Comparison of ENCODE assay signal across 31 cellular contexts in genomic region chr10:68001539-68001938, GRCh38.
"Had no signal": no experiment of that assay in that cellular context is flagged by ENCODE, and none has a peak within 500 bp of the region (broad histone marks: within the 10 kb centered on the region; RNA-seq: fewer than 3 reads in every experiment).

No MANE protein-coding gene starts in this region.

- H3K79me2 ChIP-seq: hepatocyte had no signal

- H3K27me3 Mint-ChIP-seq: activated CD4-positive, alpha-beta memory T cell treated with anti-CD3 and anti-CD28 coated beads for 36 hours; activated CD8-positive, alpha-beta memory T cell treated with anti-CD3 and anti-CD28 coated beads, Interleukin-2, amount 10 ng/mL, durations not matched to agents 7 days and 5 days; activated naive CD4-positive, alpha-beta T cell treated with anti-CD3 and anti-CD28 coated beads, Interleukin-2, amount 50 U/mL, for 24 hours; activated naive CD8-positive, alpha-beta T cell treated with anti-CD3 and anti-CD28 coated beads for 36 hours; activated T-cell treated with anti-CD3 and anti-CD28 coated beads, Interleukin-2, amount 50 U/mL, for 24 hours; brain; T-helper 17 cell had no signal

- H3K9me3 ChIP-seq: ascending aorta, breast epithelium, colonic mucosa, esophagus squamous epithelium, gastroesophageal sphincter, heart right ventricle had no signal

- DNase-seq: activated CD4-positive, alpha-beta memory T cell treated with anti-CD3 and anti-CD28 coated beads for 36 hours; activated CD4-positive, alpha-beta T cell treated with anti-CD3 and anti-CD28 coated beads for 1 hour; activated CD4-positive, alpha-beta T cell treated with anti-CD3 and anti-CD28 coated beads for 48 hours; activated CD4-positive, alpha-beta T cell treated with anti-CD3 and anti-CD28 coated beads, Interleukin-2, amount 50 U/mL, for 1 hour; activated CD8-positive, alpha-beta memory T cell treated with anti-CD3 and anti-CD28 coated beads, Interleukin-2, amount 10 ng/mL, durations not matched to agents 7 days and 5 days; activated CD8-positive, alpha-beta memory T cell treated with anti-CD3 and anti-CD28 coated beads, Interleukin-2, amount 50 U/mL, for 4 hours; activated CD8-positive, alpha-beta T cell treated with anti-CD3 and anti-CD28 coated beads, Interleukin-2, amount 10 ng/mL, durations not matched to agents 7 days and 5 days; activated effector memory CD4-positive, alpha-beta T cell treated with anti-CD3 and anti-CD28 coated beads, Interleukin-2, amount 50 U/mL, for 16 hours; activated naive CD4-positive, alpha-beta T cell treated with anti-CD3 and anti-CD28 coated beads for 36 hours; activated naive CD8-positive, alpha-beta T cell treated with anti-CD3 and anti-CD28 coated beads for 36 hours; activated T-cell treated with anti-CD3 and anti-CD28 coated beads, Interleukin-2, amount 50 U/mL, for 24 hours; central memory CD4-positive, alpha-beta T cell; cerebellar nuclear complex; colonic mucosa; effector CD8-positive, alpha-beta T cell; esophagus squamous epithelium; foreskin melanocyte; heart right ventricle; T-helper 1 cell; T-helper 17 cell; T1000 had no signal

- H3K4me1 Mint-ChIP-seq: activated CD8-positive, alpha-beta memory T cell treated with anti-CD3 and anti-CD28 coated beads, Interleukin-2, amount 10 ng/mL, durations not matched to agents 7 days and 5 days; brain had no signal

- H3K4me1 ChIP-seq: ascending aorta, breast epithelium, colonic mucosa, esophagus squamous epithelium, gastroesophageal sphincter, heart right ventricle had no signal

- H3K4me3 ChIP-seq: ascending aorta, breast epithelium, cardiac muscle cell, colonic mucosa, esophagus squamous epithelium, gastroesophageal sphincter, heart right ventricle, hepatocyte had no signal

- H3K4me3 Mint-ChIP-seq: activated CD4-positive, alpha-beta memory T cell treated with anti-CD3 and anti-CD28 coated beads for 36 hours; activated CD8-positive, alpha-beta memory T cell treated with anti-CD3 and anti-CD28 coated beads, Interleukin-2, amount 10 ng/mL, durations not matched to agents 7 days and 5 days; activated CD8-positive, alpha-beta T cell treated with anti-CD3 and anti-CD28 coated beads, Interleukin-2, amount 10 ng/mL, durations not matched to agents 7 days and 5 days; activated naive CD4-positive, alpha-beta T cell treated with anti-CD3 and anti-CD28 coated beads for 36 hours; activated naive CD4-positive, alpha-beta T cell treated with anti-CD3 and anti-CD28 coated beads, Interleukin-2, amount 50 U/mL, for 24 hours; activated naive CD8-positive, alpha-beta T cell treated with anti-CD3 and anti-CD28 coated beads for 36 hours; activated T-cell treated with anti-CD3 and anti-CD28 coated beads, Interleukin-2, amount 50 U/mL, for 24 hours; brain; T-helper 17 cell; T-helper 2 cell treated with Interferon-gamma antibody and Interleukin-4, amounts not matched to agents 5 μg/mL and 100 μg/mL, for 36 hours had no signal

- ATAC-seq: activated CD8-positive, alpha-beta memory T cell treated with anti-CD3 and anti-CD28 coated beads, Interleukin-2, amount 10 ng/mL, durations not matched to agents 7 days and 5 days; activated CD8-positive, alpha-beta T cell treated with anti-CD3 and anti-CD28 coated beads, Interleukin-2, amount 10 ng/mL, durations not matched to agents 7 days and 5 days; gastroesophageal sphincter; heart right ventricle; T-helper 17 cell had no signal

- H2AFZ ChIP-seq: hepatocyte had no signal

- H3K9me3 Mint-ChIP-seq: activated CD4-positive, alpha-beta memory T cell treated with anti-CD3 and anti-CD28 coated beads for 36 hours; activated naive CD4-positive, alpha-beta T cell treated with anti-CD3 and anti-CD28 coated beads for 36 hours; activated naive CD4-positive, alpha-beta T cell treated with anti-CD3 and anti-CD28 coated beads, Interleukin-2, amount 50 U/mL, for 24 hours; activated naive CD8-positive, alpha-beta T cell treated with anti-CD3 and anti-CD28 coated beads for 36 hours; activated T-cell treated with anti-CD3 and anti-CD28 coated beads, Interleukin-2, amount 50 U/mL, for 24 hours; activated T-helper 2 cell treated with anti-CD3 and anti-CD28 coated beads, Interferon-gamma antibody, Interleukin-2, Interleukin-4, amounts not matched to agents 10 μg/mL and 5 μg/mL and 100 μg/mL, durations not matched to agents 14 hours and 24 hours and 36 hours; T-helper 2 cell treated with Interferon-gamma antibody and Interleukin-4, amounts not matched to agents 5 μg/mL and 100 μg/mL, for 36 hours had no signal

- H3K27ac Mint-ChIP-seq: activated CD4-positive, alpha-beta memory T cell treated with anti-CD3 and anti-CD28 coated beads for 36 hours; activated CD8-positive, alpha-beta memory T cell treated with anti-CD3 and anti-CD28 coated beads, Interleukin-2, amount 10 ng/mL, durations not matched to agents 7 days and 5 days; activated CD8-positive, alpha-beta T cell treated with anti-CD3 and anti-CD28 coated beads, Interleukin-2, amount 10 ng/mL, durations not matched to agents 7 days and 5 days; activated naive CD4-positive, alpha-beta T cell treated with anti-CD3 and anti-CD28 coated beads for 36 hours; activated naive CD4-positive, alpha-beta T cell treated with anti-CD3 and anti-CD28 coated beads, Interleukin-2, amount 50 U/mL, for 24 hours; activated naive CD8-positive, alpha-beta T cell treated with anti-CD3 and anti-CD28 coated beads for 36 hours; activated T-cell treated with anti-CD3 and anti-CD28 coated beads, Interleukin-2, amount 50 U/mL, for 24 hours; activated T-helper 2 cell treated with anti-CD3 and anti-CD28 coated beads, Interferon-gamma antibody, Interleukin-2, Interleukin-4, amounts not matched to agents 10 μg/mL and 5 μg/mL and 100 μg/mL, durations not matched to agents 14 hours and 24 hours and 36 hours; brain; T-helper 17 cell; T-helper 2 cell treated with Interferon-gamma antibody and Interleukin-4, amounts not matched to agents 5 μg/mL and 100 μg/mL, for 36 hours had no signal

- H3K36me3 ChIP-seq: breast epithelium, colonic mucosa had no signal

- H3K4me2 ChIP-seq: hepatocyte had no signal

- H3K27ac ChIP-seq: ascending aorta, breast epithelium, cardiac muscle cell, colonic mucosa, epithelial cell of prostate, esophagus squamous epithelium, gastroesophageal sphincter, heart right ventricle, hepatocyte had no signal

- H3K27me3 ChIP-seq: ascending aorta, breast epithelium, cardiac muscle cell, colonic mucosa, esophagus squamous epithelium, gastroesophageal sphincter, heart right ventricle, hepatocyte had no signal
